Comparison of ENCODE assay signal across 8 cellular contexts in genomic region chr22:36356708-36357694, GRCh38. TPM values are rescaled to one million over a fixed set of nuclear protein-coding genes. Genes with fewer than 3 reads are reported as not detected.
DNase-seq lines count a peak whose midpoint lies in the region; ATAC-seq lines count a peak whose summit lies in the region.

No MANE protein-coding gene starts in this region.

- H3K9me3 Mint-ChIP-seq in central memory CD8-positive, alpha-beta T cell = no peaks in the 10 kb centered on the region

- H3K4me3 Mint-ChIP-seq in central memory CD8-positive, alpha-beta T cell = peak overlapping the region; percentile 67

- H3K36me3 Mint-ChIP-seq in central memory CD8-positive, alpha-beta T cell (ENCODE audit: insufficient read depth) = peaks cover 50% of the 10 kb centered on the region

- no peak overlapping the region for H4K91ac ChIP-seq in neuronal stem cell (ENCODE audit: low read depth, low read length, poor library complexity)

- peaks cover 100% of the 10 kb centered on the region for H4K20me1 ChIP-seq in BLaER1

- H3K4me2 ChIP-seq in BLaER1 = peak overlapping the region; percentile 100
- H3K4me2 ChIP-seq in neuronal stem cell (ENCODE audit: insufficient read depth, low read length, poor library complexity, severe bottlenecking) = no peak overlapping the region

- H2AFZ ChIP-seq in neuronal stem cell (ENCODE audit: low read length) = no peak overlapping the region

- no peak overlapping the region for H2BK12ac ChIP-seq in neuronal stem cell (ENCODE audit: low read length)

- no peaks in the 10 kb centered on the region for H3K27me3 Mint-ChIP-seq in central memory CD8-positive, alpha-beta T cell

- H3K27ac ChIP-seq in BLaER1 (peak overlapping the region; percentile 50), neuronal stem cell (replicated peaks; ENCODE audit: low read length) (no peak overlapping the region)

- H2BK15ac ChIP-seq in neuronal stem cell (ENCODE audit: low read length) = no peak overlapping the region

- WGBS in neuronal stem cell (ENCODE audit: extremely low coverage in 2 of 2, insufficient read length in 2 of 2, insufficient replicate concordance in 1 of 2), 2 donors = no CpG with 5 or more reads among the region's 28 CpGs

- H3K9ac ChIP-seq in BLaER1 (no peak overlapping the region), neuronal stem cell (ENCODE audit: low read depth, low read length, poor library complexity) (no peak overlapping the region)

- H3K4me1 Mint-ChIP-seq in central memory CD8-positive, alpha-beta T cell = peaks cover 96% of the 10 kb centered on the region

- ATAC-seq in central memory CD8-positive, alpha-beta T cell (replicated peaks; ENCODE audit: extremely low read depth, poor library complexity, severe bottlenecking) = peak; percentile 71
- no peak for ATAC-seq in GM18498 (IDR thresholded peaks at IDR 0.05; ENCODE audit: unreplicated experiment)

- H2BK5ac ChIP-seq in neuronal stem cell (ENCODE audit: low read length) = no peak overlapping the region

- H3K4me1 ChIP-seq in BLaER1 (peaks cover 100% of the 10 kb centered on the region), neuronal stem cell (ENCODE audit: control insufficient read depth in 2 of 2, insufficient read depth in 1 of 2, low read depth in 1 of 2, low read length in 2 of 2) (peaks cover 7 to 34% of the 10 kb centered on the region in 2 donors)

- no peak overlapping the region for H2BK120ac ChIP-seq in neuronal stem cell (ENCODE audit: low read depth, low read length)

- peaks cover 51% of the 10 kb centered on the region for H3K36me3 ChIP-seq in BLaER1
- H3K36me3 ChIP-seq in neuronal stem cell (replicated peaks in 1 of 2; ENCODE audit: control insufficient read depth in 2 of 2, insufficient read depth in 2 of 2, low read length in 2 of 2) = peaks cover 5 to 13% of the 10 kb centered on the region in 2 donors

- H2AK5ac ChIP-seq in neuronal stem cell (ENCODE audit: low read depth, low read length) = no peak overlapping the region

- H3K27me3 ChIP-seq in BLaER1 (no peaks in the 10 kb centered on the region), neuronal stem cell (ENCODE audit: control insufficient read depth in 3 of 3, insufficient read depth in 3 of 3, low read depth in 1 of 3, low read length in 3 of 3) (no peaks in the 10 kb centered on the region)

- H3K4ac ChIP-seq in neuronal stem cell (ENCODE audit: low read length) = no peak overlapping the region

- H3K23ac ChIP-seq in neuronal stem cell (ENCODE audit: low read depth, low read length, poor library complexity) = no peak overlapping the region

- H3K18ac ChIP-seq in neuronal stem cell (ENCODE audit: low read length) = peak overlapping the region; percentile 62

- H3K9me3 ChIP-seq in BLaER1 (no peaks in the 10 kb centered on the region), neuronal stem cell (replicated peaks in 1 of 2; ENCODE audit: control insufficient read depth in 2 of 2, insufficient read depth in 1 of 2, low read depth in 1 of 2, low read length in 2 of 2) (no peaks in the 10 kb centered on the region)

- H3K4me3 ChIP-seq in BLaER1 (no peak overlapping the region), neuronal stem cell (ENCODE audit: low read length in 2 of 2) (no peak overlapping the region)

- DNase-seq in RPMI7951 (ENCODE audit: low read depth) (peak; percentile 53), neuronal stem cell (ENCODE audit: low spot score) (no peak), A172 (ENCODE audit: low spot score) (no peak), COR-L47 (lab: John Stamatoyannopoulos, UW) (no peak), NCI-H2081 (lab: John Stamatoyannopoulos, UW) (no peak)
- peak; percentile 44 to 62 for DNase-seq in central memory CD8-positive, alpha-beta T cell (ENCODE audit: low spot score in 2 of 2)

- no peak overlapping the region for H4K8ac ChIP-seq in neuronal stem cell (ENCODE audit: low read depth, low read length)

- H3K27ac Mint-ChIP-seq in central memory CD8-positive, alpha-beta T cell (ENCODE audit: low read depth) = peak overlapping the region; percentile 97

- no peak overlapping the region for H3K14ac ChIP-seq in neuronal stem cell (ENCODE audit: low read length)

- peaks cover 12% of the 10 kb centered on the region for H3K79me1 ChIP-seq in neuronal stem cell (ENCODE audit: low read depth, low read length)

RNA-seq across cellular contexts. Expression of gene MYH9, which starts 30.8 kb away (rescaled TPM):
- total RNA-seq in RPMI7951 (2014; rRNA removed; shearing (Covaris generic)) = 260 and 282 TPM in 2 replicates
- 60.4 TPM for polyA plus RNA-seq in neuronal stem cell (2013, experiment 1 of 2)
- 59.3 TPM for polyA plus RNA-seq in neuronal stem cell (2013, experiment 2 of 2)
- total RNA-seq in A172 (2014; rRNA removed; shearing (Covaris generic)) = 180 and 245 TPM in 2 replicates

Comparison
In these comparisons a context has a peak if more than half of its experiments do, and no peak if none do; other contexts are left out.
1. DNase-seq: peak in RPMI7951 (single experiment) and central memory CD8-positive, alpha-beta T cell (2 of 2); none in neuronal stem cell (single experiment), A172 (single experiment), COR-L47 (single experiment) and NCI-H2081 (0 of 2).